Comparison of ENCODE assay signal across 27 cellular contexts in genomic region chr7:127378537-127378936, GRCh38.
"Had no signal": no experiment of that assay in that cellular context is flagged by ENCODE, and none has a peak within 500 bp of the region (broad histone marks: within the 10 kb centered on the region; RNA-seq: fewer than 3 reads in every experiment).

No MANE protein-coding gene starts in this region.

- H3K9me3 Mint-ChIP-seq: activated naive CD8-positive, alpha-beta T cell treated with anti-CD3 and anti-CD28 coated beads, Interleukin-2, amount 10 ng/mL, durations not matched to agents 7 days and 5 days; brain; nephron progenitor cell; type B pancreatic cell had no signal

- H3K36me3 ChIP-seq: uterus had no signal

- ATAC-seq: gastrocnemius medialis; left lung; lower lobe of right lung; right lobe of liver; stimulated activated naive CD8-positive, alpha-beta T cell treated with anti-CD3 and anti-CD28 coated beads, Interleukin-15, Interleukin-2, amounts not matched to agents 100 U/mL and 50 U/mL, for 24 hours had no signal

- DNase-seq: activated CD4-positive, alpha-beta T cell treated with anti-CD3 and anti-CD28 coated beads for 48 hours; activated CD4-positive, alpha-beta T cell treated with anti-CD3 and anti-CD28 coated beads, Interleukin-2, amount 50 U/mL, for 48 hours; activated CD8-positive, alpha-beta memory T cell treated with anti-CD3 and anti-CD28 coated beads, Interleukin-2, amount 50 U/mL, for 48 hours; activated gamma-delta T cell treated with Interleukin-2 at 50 U/mL for 16 hours; activated naive CD8-positive, alpha-beta T cell treated with anti-CD3 and anti-CD28 coated beads, Interleukin-2, amount 10 ng/mL, durations not matched to agents 7 days and 5 days; dorsolateral prefrontal cortex; effector memory CD4-positive, alpha-beta T cell; erythroblast; gastrocnemius medialis; glutamatergic neuron; left lung; lower lobe of right lung; mesendoderm; nephron progenitor cell; right lobe of liver; stimulated activated CD4-positive, alpha-beta T cell treated with anti-CD3 and anti-CD28 coated beads, Interleukin-2, amount 100 ng/mL, for 48 hours; stimulated activated naive CD8-positive, alpha-beta T cell treated with anti-CD3 and anti-CD28 coated beads, Interleukin-15, Interleukin-2, amounts not matched to agents 100 U/mL and 50 U/mL, for 24 hours; uterus had no signal

- H3K27me3 Mint-ChIP-seq: activated naive CD8-positive, alpha-beta T cell treated with anti-CD3 and anti-CD28 coated beads, Interleukin-2, amount 10 ng/mL, durations not matched to agents 7 days and 5 days; brain; progenitor cell of endocrine pancreas; type B pancreatic cell had no signal

- H3K4me1 ChIP-seq: ascending aorta, uterus had no signal

- H3K27ac ChIP-seq: ascending aorta, cardiac muscle cell, coronary artery, dorsolateral prefrontal cortex, gastrocnemius medialis, left lung, lower lobe of right lung, neutrophil, right lobe of liver, thoracic aorta, uterus, VCaP had no signal

- H3K4me3 Mint-ChIP-seq: activated naive CD8-positive, alpha-beta T cell treated with anti-CD3 and anti-CD28 coated beads, Interleukin-2, amount 10 ng/mL, durations not matched to agents 7 days and 5 days; brain; nephron progenitor cell; type B pancreatic cell had no signal

- H3K9me3 ChIP-seq: ascending aorta, gastrocnemius medialis, left lung, lower lobe of right lung, neutrophil, right lobe of liver, thoracic aorta, uterus had no signal

- H3K27me3 ChIP-seq: ascending aorta, cardiac muscle cell, dorsolateral prefrontal cortex, gastrocnemius medialis, left lung, neutrophil, right lobe of liver, uterus had no signal

- H3K27ac Mint-ChIP-seq: activated naive CD8-positive, alpha-beta T cell treated with anti-CD3 and anti-CD28 coated beads, Interleukin-2, amount 10 ng/mL, durations not matched to agents 7 days and 5 days; brain; type B pancreatic cell had no signal

- H3K4me3 ChIP-seq: ascending aorta, cardiac muscle cell, coronary artery, dorsolateral prefrontal cortex, gastrocnemius medialis, left lung, lower lobe of right lung, right lobe of liver, thoracic aorta, uterus had no signal
